8 cellular contexts compared by ENCODE assay signal in genomic region chr9:116687074-116687761, GRCh38. TPM values are rescaled to one million over a fixed set of nuclear protein-coding genes. Genes with fewer than 3 reads are reported as not detected.
DNase-seq lines count a peak whose midpoint lies in the region; ATAC-seq, FAIRE-seq and TF ChIP-seq lines count a peak whose summit lies in the region.

A gene with protein sequence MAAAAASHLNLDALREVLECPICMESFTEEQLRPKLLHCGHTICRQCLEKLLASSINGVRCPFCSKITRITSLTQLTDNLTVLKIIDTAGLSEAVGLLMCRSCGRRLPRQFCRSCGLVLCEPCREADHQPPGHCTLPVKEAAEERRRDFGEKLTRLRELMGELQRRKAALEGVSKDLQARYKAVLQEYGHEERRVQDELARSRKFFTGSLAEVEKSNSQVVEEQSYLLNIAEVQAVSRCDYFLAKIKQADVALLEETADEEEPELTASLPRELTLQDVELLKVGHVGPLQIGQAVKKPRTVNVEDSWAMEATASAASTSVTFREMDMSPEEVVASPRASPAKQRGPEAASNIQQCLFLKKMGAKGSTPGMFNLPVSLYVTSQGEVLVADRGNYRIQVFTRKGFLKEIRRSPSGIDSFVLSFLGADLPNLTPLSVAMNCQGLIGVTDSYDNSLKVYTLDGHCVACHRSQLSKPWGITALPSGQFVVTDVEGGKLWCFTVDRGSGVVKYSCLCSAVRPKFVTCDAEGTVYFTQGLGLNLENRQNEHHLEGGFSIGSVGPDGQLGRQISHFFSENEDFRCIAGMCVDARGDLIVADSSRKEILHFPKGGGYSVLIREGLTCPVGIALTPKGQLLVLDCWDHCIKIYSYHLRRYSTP (plus strand): TSS chr9:116687305. CDS start chr9:116697743, 10,438 bp downstream.

- H3K36me3 ChIP-seq in astrocyte (ENCODE audit: insufficient read depth, low read length) (no peaks in the 10 kb centered on the region), vagina (no peaks in the 10 kb centered on the region)

- H3K4me1 Mint-ChIP-seq in astrocyte (ENCODE audit: low read depth, unreplicated experiment): peaks cover 49% of the 10 kb centered on the region

- no peaks in the 10 kb centered on the region for H3K27me3 Mint-ChIP-seq in astrocyte (ENCODE audit: low read depth, unreplicated experiment)

- peak within 1 kb of the TSS; percentile 91 for H3K4me3 Mint-ChIP-seq in astrocyte (ENCODE audit: unreplicated experiment)

- peaks cover 59% of the 10 kb centered on the region for H3K79me2 ChIP-seq in astrocyte (ENCODE audit: insufficient read depth, low read length)

- no peak for FAIRE-seq in astrocyte (lab: Jason Lieb, UNC)

- H3K4me2 ChIP-seq in astrocyte (ENCODE audit: low read length): peak within 1 kb of the TSS; percentile 100

- DNase-seq in NCI-H1694 (lab: John Stamatoyannopoulos, UW) (peak; percentile 61), T-helper 22 cell (ENCODE audit: low read depth) (peak; percentile 78), astrocyte (ENCODE audit: low read depth) (peak; percentile 70), hepatic stellate cell (ENCODE audit: low spot score) (peak; percentile 95), renal cortical epithelial cell (ENCODE audit: low read depth) (peak; percentile 65), vagina (ENCODE audit: extremely low spot score in 2 of 2) (no peak)

- TF ChIP-seq CTCF in astrocyte (IDR thresholded peaks at IDR 0.05; ENCODE audit: insufficient read depth, low read depth, low read length) (no peak), vagina (IDR thresholded peaks at IDR 0.05) (no peak)

- ATAC-seq in GM18498 (IDR thresholded peaks at IDR 0.05; ENCODE audit: unreplicated experiment) (peak; percentile 99), HG02852 (IDR thresholded peaks at IDR 0.05; ENCODE audit: unreplicated experiment) (peak; percentile 99)

- H3K27ac ChIP-seq in astrocyte (ENCODE audit: low read depth, low read length): peak within 1 kb of the TSS; percentile 71
- peak within 1 kb of the TSS; percentile 86 for H3K27ac ChIP-seq in vagina

- intact Hi-C loops in vagina (cut with DNase I): no loop called here

- no peaks in the 10 kb centered on the region for H3K36me3 Mint-ChIP-seq in astrocyte (ENCODE audit: low read depth, unreplicated experiment)

- H3K4me1 ChIP-seq in astrocyte (ENCODE audit: insufficient read depth, low read length) (peaks cover 25% of the 10 kb centered on the region), vagina (peaks cover 49% of the 10 kb centered on the region)

- peak within 1 kb of the TSS; percentile 55 for H3K27ac Mint-ChIP-seq in astrocyte (ENCODE audit: unreplicated experiment)

- H3K9me3 ChIP-seq in astrocyte (ENCODE audit: insufficient read depth, low read depth, low read length) (no peaks in the 10 kb centered on the region), vagina (no peaks in the 10 kb centered on the region)

- H3K27me3 ChIP-seq in astrocyte (ENCODE audit: insufficient read depth, low read length): no peaks in the 10 kb centered on the region
- no peaks in the 10 kb centered on the region for H3K27me3 ChIP-seq in vagina

- peak within 1 kb of the TSS; percentile 87 for H3K4me3 ChIP-seq in astrocyte (ENCODE audit: insufficient read depth, low read depth, low read length)
- H3K4me3 ChIP-seq in vagina: peak within 1 kb of the TSS; percentile 79 to 81

- H3K9ac ChIP-seq in astrocyte (ENCODE audit: low read length): peak within 1 kb of the TSS; percentile 92

- peaks cover 44% of the 10 kb centered on the region for H4K20me1 ChIP-seq in astrocyte (ENCODE audit: insufficient read depth, low read length)

- no peak for TF ChIP-seq POLR2A in vagina (IDR thresholded peaks at IDR 0.05)

- H3K9me3 Mint-ChIP-seq in astrocyte (ENCODE audit: unreplicated experiment): peaks cover 3% of the 10 kb centered on the region

- peak within 1 kb of the TSS; percentile 95 for H2AFZ ChIP-seq in astrocyte (ENCODE audit: low read depth, low read length)

RNA-seq across cellular contexts. Expression of the gene that starts here (rescaled TPM):
- total RNA-seq in astrocyte: 33.7 and 37.1 TPM in 2 replicates
- total RNA-seq in renal cortical epithelial cell: 17.7 and 28.3 TPM in 2 replicates
- total RNA-seq in vagina: 12.8 TPM

Comparison
In these comparisons a context has a peak if more than half of its experiments do, and no peak if none do; other contexts are left out.
1. DNase-seq: peak in NCI-H1694 (single experiment), T-helper 22 cell (single experiment), astrocyte (single experiment), hepatic stellate cell (single experiment) and renal cortical epithelial cell (single experiment); none in vagina (0 of 2).